Comparison of ENCODE assay signal across 2 cellular contexts in genomic region chr15:48719668-48720067, GRCh38.
TF ChIP-seq lines count a peak whose summit lies in the region.

No MANE protein-coding gene starts in this region.

TF ChIP-seq in IMR-90, 13 proteins besides CTCF, POLR2A, EP300 and RAD21:
- TF ChIP-seq ELK1 (IDR thresholded peaks at IDR 0.05; ENCODE audit: borderline replicate concordance, low read depth, low read length): no peak
- no peak for TF ChIP-seq MAZ (IDR thresholded peaks at IDR 0.05; ENCODE audit: borderline replicate concordance, low read depth, low read length)
- no peak for TF ChIP-seq USF2 (IDR thresholded peaks at IDR 0.05; ENCODE audit: low read depth, low read length)
- TF ChIP-seq SMC3 (IDR thresholded peaks at IDR 0.05; ENCODE audit: low read depth, low read length): no peak
- no peak for TF ChIP-seq CHD1 (IDR thresholded peaks at IDR 0.05; ENCODE audit: low read depth, low read length)
- TF ChIP-seq NFE2L2 (IDR thresholded peaks at IDR 0.05; ENCODE audit: low read depth, low read length): no peak
- no peak for TF ChIP-seq RFX5 (IDR thresholded peaks at IDR 0.05; ENCODE audit: low read depth, low read length)
- no peak for TF ChIP-seq BHLHE40 (IDR thresholded peaks at IDR 0.05; ENCODE audit: low read depth, low read length)
- TF ChIP-seq RCOR1 (IDR thresholded peaks at IDR 0.05; ENCODE audit: insufficient replicate concordance, low read length): no peak
- TF ChIP-seq FOS (IDR thresholded peaks at IDR 0.05; ENCODE audit: low read depth, low read length): no peak

TF ChIP-seq in SK-N-SH, 30 proteins besides CTCF, POLR2A, EP300 and RAD21:
- TF ChIP-seq REST (IDR thresholded peaks at IDR 0.05; ENCODE audit: low read depth, low read length): no peak
- no peak for TF ChIP-seq YY1 (IDR thresholded peaks at IDR 0.05; ENCODE audit: low read depth)
- TF ChIP-seq USF2 (IDR thresholded peaks at IDR 0.05; ENCODE audit: borderline replicate concordance, low read depth, low read length): no peak
- TF ChIP-seq RXRA (IDR thresholded peaks at IDR 0.05; ENCODE audit: borderline replicate concordance, low read depth): no peak
- TF ChIP-seq SMC3 (IDR thresholded peaks at IDR 0.05; ENCODE audit: low read depth, low read length): no peak
- TF ChIP-seq POLR2AphosphoS5 (IDR thresholded peaks at IDR 0.05; ENCODE audit: low read depth, low read length): no peak
- TF ChIP-seq NRF1 (IDR thresholded peaks at IDR 0.05; ENCODE audit: low read depth, low read length): no peak
- TF ChIP-seq RCOR1 (IDR thresholded peaks at IDR 0.05; ENCODE audit: low read length): no peak
- no peak for TF ChIP-seq PBX3 (IDR thresholded peaks at IDR 0.05)
- no peak for TF ChIP-seq FOXJ3 (CRISPR knock-in tag; IDR thresholded peaks at IDR 0.05)
- no peak for TF ChIP-seq TCF12 (IDR thresholded peaks at IDR 0.05)
